In the genomic region with DNA sequence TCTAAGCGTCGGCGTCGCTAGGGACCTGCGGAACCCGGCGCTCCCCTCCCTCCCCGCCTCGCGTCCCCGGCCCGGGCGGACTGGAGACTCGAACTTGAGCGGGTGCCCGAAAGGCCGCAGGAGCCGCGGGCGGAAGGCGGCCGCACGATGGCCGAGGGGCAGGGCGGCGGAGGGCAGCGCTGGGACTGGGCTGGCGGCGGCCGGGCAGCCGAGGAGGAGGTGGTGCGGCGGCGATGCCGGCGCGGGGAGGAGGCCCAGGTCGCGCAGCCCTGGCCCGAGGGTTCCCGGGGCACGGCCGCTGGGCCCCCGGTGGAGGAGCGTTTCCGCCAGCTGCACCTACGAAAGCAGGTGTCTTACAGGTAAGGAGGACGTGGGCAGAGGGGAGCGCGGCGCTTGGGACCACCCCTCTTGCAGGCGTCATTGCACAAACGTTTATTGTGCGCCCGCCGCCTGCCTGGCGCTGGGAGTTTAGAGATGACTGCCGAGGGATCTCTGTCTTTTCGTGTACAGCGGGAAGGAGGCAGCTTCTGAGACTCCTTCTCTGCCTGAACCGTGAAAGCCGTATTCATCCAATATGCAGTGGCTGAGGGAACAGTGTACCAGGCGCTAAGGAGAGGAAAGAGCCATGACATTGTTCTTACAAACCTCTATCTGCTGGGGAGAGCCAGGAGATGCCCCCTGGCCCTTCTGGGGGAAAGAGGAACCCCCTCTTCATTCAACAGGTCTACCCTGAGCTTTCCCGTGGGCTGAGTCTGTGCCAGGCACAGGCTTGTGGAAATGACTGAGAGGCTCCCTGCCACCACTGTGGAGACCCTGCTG, we compare ENCODE assay signal across 9 cellular contexts. TPM values are rescaled to one million over a fixed set of nuclear protein-coding genes. Genes with fewer than 3 reads are reported as not detected.
A peak's percentile ranks its signal among the peaks of the same experiment; 100 is the strongest.
DNase-seq lines count a peak whose midpoint lies in the region; ATAC-seq, FAIRE-seq and TF ChIP-seq lines count a peak whose summit lies in the region.
"Had no signal": no experiment of that assay in that cellular context is flagged by ENCODE, and none has a peak within 500 bp of the region (broad histone marks: within the 10 kb centered on the region; RNA-seq: fewer than 3 reads in every experiment).

No MANE protein-coding gene starts in this region.

- no peak for FAIRE-seq in bronchial epithelial cell (lab: Jason Lieb, UNC)
- FAIRE-seq: endometrium had no signal

- no peak for TF ChIP-seq POLR2A in erythroblast (IDR thresholded peaks at IDR 0.05; ENCODE audit: low read length)

- H3K4me3 ChIP-seq in bronchial epithelial cell (ENCODE audit: low read depth, low read length) (peak overlapping the region; percentile 5), mucosa of descending colon (no peak overlapping the region)

- peaks cover 7 to 18% of the 10 kb centered on the region in 2 donors for H3K36me3 Mint-ChIP-seq in CD14-positive monocyte

- H3K9me3 ChIP-seq in mucosa of descending colon, result no peaks in the 10 kb centered on the region

- peaks cover 72% of the 10 kb centered on the region for H3K4me1 Mint-ChIP-seq in CD14-positive monocyte

- H3K27me3 ChIP-seq in bronchial epithelial cell (ENCODE audit: control insufficient read depth, insufficient read depth, low read length), result peaks cover 26% of the 10 kb centered on the region

- no peak for TF ChIP-seq CTCF in CD14-positive monocyte (IDR thresholded peaks at IDR 0.05)
- TF ChIP-seq CTCF in bronchial epithelial cell (IDR thresholded peaks at IDR 0.05; ENCODE audit: insufficient read depth, low read length, severe bottlenecking), result no peak
- no peak for TF ChIP-seq CTCF in mucosa of descending colon (IDR thresholded peaks at IDR 0.05)

- DNase-seq in CD14-positive monocyte (ENCODE audit: low spot score) (no peak), NCI-H146 (lab: John Stamatoyannopoulos, UW) (peak; percentile 72), bronchial epithelial cell (ENCODE audit: low read depth) (no peak), mucosa of descending colon (no peak), erythroblast (lab: John Stamatoyannopoulos, UW) (no peak)

- ATAC-seq in mucosa of descending colon, result peak; percentile 53
- no peak for ATAC-seq in HG03175 (IDR thresholded peaks at IDR 0.05; ENCODE audit: unreplicated experiment)
- ATAC-seq in GM18517 (IDR thresholded peaks at IDR 0.05; ENCODE audit: unreplicated experiment), result no peak
- ATAC-seq in GM19452 (IDR thresholded peaks at IDR 0.05; ENCODE audit: unreplicated experiment), result no peak

- no peaks in the 10 kb centered on the region for H3K36me3 ChIP-seq in bronchial epithelial cell (ENCODE audit: control insufficient read depth, insufficient read depth, low read length)
- H3K36me3 ChIP-seq in mucosa of descending colon (ENCODE audit: low read depth), result no peaks in the 10 kb centered on the region

- H3K4me1 ChIP-seq in mucosa of descending colon (ENCODE audit: low read depth), result peaks cover 14% of the 10 kb centered on the region

- peaks cover 0 to 9% (median 4%) of the 10 kb centered on the region in 7 donors for H3K9me3 Mint-ChIP-seq in CD14-positive monocyte

- H3K4me3 Mint-ChIP-seq in CD14-positive monocyte, result peak overlapping the region; percentile 73 to 87

- intact Hi-C loops in CD14-positive monocyte (cut with micrococcal nuclease) (no loop called here), mucosa of descending colon (cut with DNase I, micrococcal nuclease) (no loop called here)

- peaks cover 47 to 66% (median 56%) of the 10 kb centered on the region in 3 donors for H3K27me3 Mint-ChIP-seq in CD14-positive monocyte (ENCODE audit: low read depth in 3 of 3)

- H3K27ac Mint-ChIP-seq in CD14-positive monocyte, result peak overlapping the region in 1 of 7 donors; percentile 79

RNA-seq across cellular contexts. Expression of gene DGKZ, which starts 13.9 kb away (rescaled TPM):
- 10 to 100 TPM; 30.4 to 33.4 TPM for polyA plus RNA-seq in CD14-positive monocyte
- total RNA-seq in bronchial epithelial cell (30.5 and 35.2 TPM in 2 replicates), mucosa of descending colon (10 to 100 TPM; 41.2 to 49.6 (median 47.2) TPM)

RNA-seq across cellular contexts. Expression of gene MDK, which starts 48.1 kb away (rescaled TPM):
- polyA plus RNA-seq in CD14-positive monocyte, result not detected
- total RNA-seq in bronchial epithelial cell (10.2 and 11.6 TPM in 2 replicates), mucosa of descending colon (100 to 1,000 TPM; 103 to 672 (median 193) TPM)

RNA-seq across cellular contexts. Expression of gene CREB3L1, which starts 55.9 kb away (rescaled TPM):
- not detected for polyA plus RNA-seq in CD14-positive monocyte
- total RNA-seq in bronchial epithelial cell (0.13 and 0.53 TPM in 2 replicates), mucosa of descending colon (100 to 1,000 TPM in 2 of 3 donors, 10 to 100 TPM in 1; 52.7 to 140 (median 108) TPM)

RNA-seq across cellular contexts. Expression of gene CHRM4, which starts 58.2 kb away (rescaled TPM):
- under 1 TPM in 1 of 2 donors, not detected in 1; 0.15 TPM for polyA plus RNA-seq in CD14-positive monocyte
- total RNA-seq in bronchial epithelial cell (not detected in 2 replicates), mucosa of descending colon (1 to 10 TPM in 2 of 3 donors, under 1 TPM in 1; 0.32 to 6.0 (median 3.1) TPM)

Comparison
In these comparisons a context has a peak if more than half of its experiments do, and no peak if none do; other contexts are left out.
1. RNA of gene CREB3L1, which starts 55.9 kb away (total RNA-seq): 52.7 to 140 TPM in mucosa of descending colon; 0.13 to 0.53 TPM in bronchial epithelial cell; every median in the first group is over 10 times any median in the second.